ENCODE assay signal across 21 cellular contexts in the genomic region with DNA sequence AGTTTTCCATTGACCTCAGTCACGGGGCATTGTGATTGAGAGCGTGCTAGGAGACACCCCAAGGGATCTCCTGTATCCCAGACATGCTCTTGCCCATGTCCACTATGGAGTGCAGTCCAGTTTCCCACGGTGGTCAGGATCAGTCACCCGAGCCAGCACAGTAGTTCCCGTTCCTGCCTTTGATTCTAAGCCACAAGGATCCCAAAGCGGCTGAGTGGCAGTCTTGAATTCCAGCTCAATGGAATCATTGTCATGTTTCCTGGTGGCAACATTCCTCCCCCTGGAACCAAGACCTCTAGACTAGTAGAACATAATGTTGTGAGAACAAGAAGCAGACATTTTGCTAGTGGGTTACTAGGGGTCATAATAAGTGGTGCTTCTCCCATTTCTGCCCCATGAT.
DNase-seq lines count a peak whose midpoint lies in the region; ATAC-seq and TF ChIP-seq lines count a peak whose summit lies in the region.
"Had no signal": no experiment of that assay in that cellular context is flagged by ENCODE, and none has a peak within 500 bp of the region (broad histone marks: within the 10 kb centered on the region; RNA-seq: fewer than 3 reads in every experiment).

No MANE protein-coding gene starts in this region.

- no peak overlapping the region for H3K18ac ChIP-seq in mesendoderm (ENCODE audit: low read length)

- no peaks in the 10 kb centered on the region for H3K79me1 ChIP-seq in mesendoderm (ENCODE audit: low read length)

- no peaks in the 10 kb centered on the region for H3K27me3 Mint-ChIP-seq in progenitor cell of endocrine pancreas
- H3K27me3 Mint-ChIP-seq: activated CD4-positive, alpha-beta T cell treated with anti-CD3 and anti-CD28 coated beads, Interleukin-2, amount 10 ng/mL, durations not matched to agents 7 days and 5 days had no signal

- no peak overlapping the region for H3K4me2 ChIP-seq in mesendoderm (ENCODE audit: low read length)
- H3K4me2 ChIP-seq: KMS-11 had no signal

- TF ChIP-seq CTCF in ascending aorta (IDR thresholded peaks at IDR 0.05) (no peak), suprapubic skin (IDR thresholded peaks at IDR 0.05) (no peak), progenitor cell of endocrine pancreas (IDR thresholded peaks at IDR 0.05; ENCODE audit: unreplicated experiment) (no peak)

- H3K36me3 ChIP-seq in ascending aorta (peaks cover 0 to 10% of the 10 kb centered on the region in 2 donors), mesendoderm (ENCODE audit: control insufficient read depth, insufficient read depth, low read length) (no peaks in the 10 kb centered on the region), suprapubic skin (peaks cover 4% of the 10 kb centered on the region)

- H4K8ac ChIP-seq in mesendoderm (ENCODE audit: low read depth, low read length): no peak overlapping the region

- H3K9ac ChIP-seq in mesendoderm (ENCODE audit: low read length): no peak overlapping the region
- H3K9ac ChIP-seq: KMS-11 had no signal

- no peaks in the 10 kb centered on the region for H3K9me3 ChIP-seq in ascending aorta
- no peaks in the 10 kb centered on the region for H3K9me3 ChIP-seq in suprapubic skin

- H2BK15ac ChIP-seq in mesendoderm (replicated peaks; ENCODE audit: low read depth): no peak overlapping the region

- H3K4me3 ChIP-seq in ascending aorta (no peak overlapping the region), mesendoderm (ENCODE audit: low read length) (no peak overlapping the region), suprapubic skin (no peak overlapping the region)
- H3K4me3 ChIP-seq: lung had no signal

- H3K27me3 ChIP-seq in ascending aorta (no peaks in the 10 kb centered on the region), mesendoderm (ENCODE audit: insufficient read depth, low read length, poor library complexity) (no peaks in the 10 kb centered on the region), suprapubic skin (no peaks in the 10 kb centered on the region)

- no peaks in the 10 kb centered on the region for H3K4me1 Mint-ChIP-seq in progenitor cell of endocrine pancreas (ENCODE audit: low read depth)
- H3K4me1 Mint-ChIP-seq: natural killer cell had no signal

- H3K27ac Mint-ChIP-seq in progenitor cell of endocrine pancreas: no peak overlapping the region
- H3K27ac Mint-ChIP-seq: activated CD4-positive, alpha-beta T cell treated with anti-CD3 and anti-CD28 coated beads, Interleukin-2, amount 10 ng/mL, durations not matched to agents 7 days and 5 days; natural killer cell had no signal

- no peaks in the 10 kb centered on the region for H3K9me3 Mint-ChIP-seq in progenitor cell of endocrine pancreas (ENCODE audit: low read depth)
- H3K9me3 Mint-ChIP-seq: activated CD4-positive, alpha-beta T cell treated with anti-CD3 and anti-CD28 coated beads, Interleukin-2, amount 10 ng/mL, durations not matched to agents 7 days and 5 days; natural killer cell had no signal

- WGBS in mesendoderm (ENCODE audit: extremely low coverage, insufficient coverage, low lambda C conversion rate): no CpG with 5 or more reads among the region's 6 CpGs
- WGBS in suprapubic skin: 80% methylated on average over 6 of the region's 6 CpGs

- no peak overlapping the region for H2AK5ac ChIP-seq in mesendoderm (ENCODE audit: low read length)

- no peaks in the 10 kb centered on the region for H3K36me3 Mint-ChIP-seq in progenitor cell of endocrine pancreas (ENCODE audit: insufficient read depth)
- H3K36me3 Mint-ChIP-seq: natural killer cell had no signal

- H3K56ac ChIP-seq in mesendoderm (ENCODE audit: low read length): no peak overlapping the region

- intact Hi-C loops in ascending aorta (cut with DNase I): loop anchor here (5.0 kb wide), 1 partner anchor 332 kb away; the partner anchor contains the start of gene SH3RF3

- peak overlapping the region; percentile 28 to 47 for H3K27ac ChIP-seq in ascending aorta
- H3K27ac ChIP-seq in mesendoderm (ENCODE audit: low read depth, low read length): no peak overlapping the region
- H3K27ac ChIP-seq in suprapubic skin: no peak overlapping the region
- H3K27ac ChIP-seq: KMS-11 had no signal

- H3K79me2 ChIP-seq in mesendoderm (ENCODE audit: control insufficient read depth, insufficient read depth, low read length): no peaks in the 10 kb centered on the region

- TF ChIP-seq POLR2A in suprapubic skin (IDR thresholded peaks at IDR 0.05): no peak

- no peak overlapping the region for H2BK5ac ChIP-seq in mesendoderm (ENCODE audit: low read length)

- H3K4ac ChIP-seq in mesendoderm (ENCODE audit: low read depth, low read length): no peak overlapping the region

- ATAC-seq in HG02884 (IDR thresholded peaks at IDR 0.05; ENCODE audit: unreplicated experiment) (no peak), GM19452 (IDR thresholded peaks at IDR 0.05; ENCODE audit: unreplicated experiment) (no peak)
- ATAC-seq: natural killer cell had no signal

- no peak overlapping the region for H2BK120ac ChIP-seq in mesendoderm (ENCODE audit: low read depth, low read length)

- no peak overlapping the region for H3K4me3 Mint-ChIP-seq in progenitor cell of endocrine pancreas (ENCODE audit: low read depth)
- H3K4me3 Mint-ChIP-seq: activated CD4-positive, alpha-beta T cell treated with anti-CD3 and anti-CD28 coated beads, Interleukin-2, amount 10 ng/mL, durations not matched to agents 7 days and 5 days; natural killer cell had no signal

- DNase-seq in HS-27A (ENCODE audit: low read depth) (peak; percentile 85), ascending aorta (ENCODE audit: low spot score in 2 of 2) (peak in 1 of 2 donors; percentile 80), mesendoderm (peak; percentile 19), suprapubic skin (ENCODE audit: low spot score in 2 of 2) (peak; percentile 30 to 74), progenitor cell of endocrine pancreas (ENCODE audit: low spot score, unreplicated experiment) (no peak)
- DNase-seq: activated CD4-positive, alpha-beta T cell treated with anti-CD3 and anti-CD28 coated beads, Interleukin-2, amount 10 ng/mL, durations not matched to agents 7 days and 5 days; activated CD8-positive, alpha-beta memory T cell treated with anti-CD3 and anti-CD28 coated beads, Interleukin-2, amount 50 U/mL, for 4 hours; activated naive CD4-positive, alpha-beta T cell treated with Interleukin-2 at 50 U/mL for 16 hours; AML-193; amygdala; DMS79 treated with DMSO at 0.1 percent for 48 hours; natural killer cell; NCI-H2029 treated with DMSO at 0.1 percent for 48 hours; NCI-H446 treated with DMSO at 0.1 percent for 48 hours; SHP77; stimulated activated CD4-positive, alpha-beta T cell treated with anti-CD3 and anti-CD28 coated beads, Interleukin-12 subunit alpha, Interleukin-12 subunit beta, amount 100 ng/mL, for 4 hours; stimulated activated CD8-positive, alpha-beta memory T cell treated with anti-CD3 and anti-CD28 coated beads, Interleukin-4, amount 100 ng/mL, for 48 hours had no signal

- no peak for TF ChIP-seq EP300 in suprapubic skin (IDR thresholded peaks at IDR 0.05)

- H3K4me1 ChIP-seq in ascending aorta: peaks cover 9 to 28% of the 10 kb centered on the region in 2 donors
- no peaks in the 10 kb centered on the region for H3K4me1 ChIP-seq in mesendoderm (ENCODE audit: control insufficient read depth, low read depth, low read length)
- H3K4me1 ChIP-seq in suprapubic skin: no peaks in the 10 kb centered on the region

- H4K5ac ChIP-seq in mesendoderm (ENCODE audit: low read length): no peak overlapping the region

- no peak overlapping the region for H3K23ac ChIP-seq in mesendoderm (ENCODE audit: low read length)

Comparison
In these comparisons a context has a peak if more than half of its experiments do, and no peak if none do; other contexts are left out.
1. H3K27ac ChIP-seq: peak in ascending aorta (2 of 2); none in mesendoderm (single experiment) and suprapubic skin (single experiment).